ENCODE assay signal across 8 cellular contexts in genomic region chr1:248807067-248807737, GRCh38. TPM values are rescaled to one million over a fixed set of nuclear protein-coding genes. Genes with fewer than 3 reads are reported as not detected.
A peak's percentile ranks its signal among the peaks of the same experiment; 100 is the strongest.
DNase-seq lines count a peak whose midpoint lies in the region; ATAC-seq and TF ChIP-seq lines count a peak whose summit lies in the region.

No MANE protein-coding gene starts in this region.

- TF ChIP-seq EP300 in Ishikawa (IDR thresholded peaks at IDR 0.05; ENCODE audit: borderline replicate concordance), result no peak

- H3K4me1 ChIP-seq in breast epithelium, result peaks cover 0 to 6% of the 10 kb centered on the region in 2 donors

- TF ChIP-seq CTCF in breast epithelium (IDR thresholded peaks at IDR 0.05), result peak in 2 of 3 donors; percentile 43 to 69

- no peak overlapping the region for H3K4me3 ChIP-seq in breast epithelium

- peaks cover 15% of the 10 kb centered on the region for H3K27me3 Mint-ChIP-seq in T-helper 17 cell

- DNase-seq in GF-D8 (lab: John Stamatoyannopoulos, UW), result peak; percentile 32
- peak in 1 of 3 donors; percentile 37 for DNase-seq in T-helper 17 cell
- no peak for DNase-seq in breast epithelium (ENCODE audit: low spot score in 2 of 2)
- peak; percentile 65 for DNase-seq in kidney tubule cell (ENCODE audit: low spot score)
- peak; percentile 18 to 31 (median 26) for DNase-seq in stimulated activated CD4-positive, alpha-beta T cell treated with anti-CD3 and anti-CD28 coated beads, TNF-alpha, amount 100 ng/mL, for 4 hours (ENCODE audit: low read depth in 3 of 3)
- no peak for DNase-seq in epidermal melanocyte (ENCODE audit: insufficient read length, low spot score)

- TF ChIP-seq RAD21 in Ishikawa (IDR thresholded peaks at IDR 0.05; ENCODE audit: low read depth), result peak; percentile 77

- H3K36me3 ChIP-seq in breast epithelium, result no peaks in the 10 kb centered on the region

- no peak for TF ChIP-seq POLR2A in breast epithelium (IDR thresholded peaks at IDR 0.05)

- no peak overlapping the region for H3K27ac ChIP-seq in breast epithelium

- H3K9me3 ChIP-seq in T-helper 17 cell (ENCODE audit: control insufficient read depth, low read length, poor library complexity, severe bottlenecking) (no peaks in the 10 kb centered on the region), breast epithelium (no peaks in the 10 kb centered on the region)

- no peaks in the 10 kb centered on the region for H3K27me3 ChIP-seq in breast epithelium

- peaks cover 9% of the 10 kb centered on the region for H3K36me3 Mint-ChIP-seq in T-helper 17 cell (ENCODE audit: low read depth)

- intact Hi-C loops in breast epithelium (cut with DNase I; ENCODE audit: low total_unique reads), result no loop called here

- H3K27ac Mint-ChIP-seq in T-helper 17 cell, result no peak overlapping the region

- peaks cover 16% of the 10 kb centered on the region for H3K4me1 Mint-ChIP-seq in T-helper 17 cell

- ATAC-seq in GM21526 (IDR thresholded peaks at IDR 0.05; ENCODE audit: low FRiP score, unreplicated experiment) (peak; percentile 55), T-helper 17 cell (peak; percentile 78)

- H3K4me3 Mint-ChIP-seq in T-helper 17 cell, result no peak overlapping the region

TF ChIP-seq in Ishikawa, 13 proteins besides CTCF, POLR2A, EP300 and RAD21:
- TF ChIP-seq ZBTB7A (IDR thresholded peaks at IDR 0.05; ENCODE audit: low read depth) (no peak), CREB1 (IDR thresholded peaks at IDR 0.05; ENCODE audit: low read depth) (no peak), YY1 (IDR thresholded peaks at IDR 0.05; ENCODE audit: low read depth) (no peak), REST (IDR thresholded peaks at IDR 0.05; ENCODE audit: low read depth) (no peak), TCF12 (IDR thresholded peaks at IDR 0.05; ENCODE audit: low read depth) (no peak), EGR1 (IDR thresholded peaks at IDR 0.05) (no peak), CEBPB (IDR thresholded peaks at IDR 0.05) (no peak), USF1 (IDR thresholded peaks at IDR 0.05) (no peak), NFIC (IDR thresholded peaks at IDR 0.05) (no peak), TEAD4 (IDR thresholded peaks at IDR 0.05) (no peak), FOXM1 (IDR thresholded peaks at IDR 0.05; ENCODE audit: borderline replicate concordance, low read depth) (no peak), TAF1 (IDR thresholded peaks at IDR 0.05; ENCODE audit: low read depth) (no peak)
- TF ChIP-seq, protein P1, sequence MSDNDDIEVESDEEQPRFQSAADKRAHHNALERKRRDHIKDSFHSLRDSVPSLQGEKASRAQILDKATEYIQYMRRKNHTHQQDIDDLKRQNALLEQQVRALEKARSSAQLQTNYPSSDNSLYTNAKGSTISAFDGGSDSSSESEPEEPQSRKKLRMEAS (IDR thresholded peaks at IDR 0.05), result no peak

RNA-seq across cellular contexts. Expression of gene SH3BP5L, which starts 18.5 kb away (rescaled TPM):
- total RNA-seq in T-helper 17 cell, result 10 to 100 TPM; 13.3 to 20.0 TPM
- 10 to 100 TPM; 11.5 to 18.9 (median 13.4) TPM for total RNA-seq in breast epithelium

RNA-seq across cellular contexts. Expression of gene ZNF672, which starts 30.8 kb away (rescaled TPM):
- total RNA-seq in T-helper 17 cell (10 to 100 TPM; 23.1 to 28.8 TPM), breast epithelium (10 to 100 TPM; 23.2 to 31.6 (median 27.2) TPM)

RNA-seq across cellular contexts. Expression of gene LYPD8, which starts 51.6 kb away (rescaled TPM):
- total RNA-seq in T-helper 17 cell (not detected), breast epithelium (1 to 10 TPM in 1 of 3 donors, not detected in 2; 1.6 TPM)

RNA-seq across cellular contexts. Expression of gene ZNF692, which starts 51.7 kb away (rescaled TPM):
- total RNA-seq in T-helper 17 cell (10 to 100 TPM; 35.0 to 41.4 TPM), breast epithelium (10 to 100 TPM; 11.5 to 84.3 (median 77.7) TPM)

Comparison
In these comparisons a context has a peak if more than half of its experiments do, and no peak if none do; other contexts are left out.
1. DNase-seq: peak in GF-D8 (single experiment), kidney tubule cell (single experiment) and stimulated activated CD4-positive, alpha-beta T cell treated with anti-CD3 and anti-CD28 coated beads, TNF-alpha, amount 100 ng/mL, for 4 hours (3 of 3); none in breast epithelium (0 of 2) and epidermal melanocyte (single experiment).